In genomic region chr3:16741890-16742289, GRCh38 we compare ENCODE assay signal across 11 cellular contexts.
DNase-seq lines count a peak whose midpoint lies in the region; ATAC-seq and TF ChIP-seq lines count a peak whose summit lies in the region.
"Had no signal": no experiment of that assay in that cellular context is flagged by ENCODE, and none has a peak within 500 bp of the region (broad histone marks: within the 10 kb centered on the region; RNA-seq: fewer than 3 reads in every experiment).

No MANE protein-coding gene starts in this region.

- peak; percentile 5 for DNase-seq in stimulated activated naive CD4-positive, alpha-beta T cell treated with Interleukin-2 at 50 U/mL for 16 hours (lab: John Stamatoyannopoulos, UW)
- DNase-seq in stimulated activated naive CD4-positive, alpha-beta T cell (lab: John Stamatoyannopoulos, UW) = no peak
- DNase-seq in Right ventricle myocardium superior = no peak
- DNase-seq in middle frontal gyrus (ENCODE audit: extremely low spot score, low spot score) = no peak
- DNase-seq in GOT3 (lab: John Stamatoyannopoulos, UW) = no peak
- DNase-seq in A673 (ENCODE audit: low spot score) = no peak
- DNase-seq: activated CD4-positive, CD25-positive, alpha-beta regulatory T cell; H9 had no signal

- intact Hi-C loops in Right ventricle myocardium superior (cut with DNase I) (loop anchor here (10.0 kb wide), 1 partner anchor 153 kb away; no protein-coding TSS in a partner anchor), A673 (cut with micrococcal nuclease; ENCODE audit: unreplicated experiment) (no loop called here)

- no peaks in the 10 kb centered on the region for H3K9me3 ChIP-seq in A673 (ENCODE audit: low read depth, low read length, poor library complexity, severe bottlenecking)

- no peak overlapping the region for H3K4me3 ChIP-seq in A673 (ENCODE audit: low read depth, low read length, poor library complexity, severe bottlenecking)

- TF ChIP-seq CTCF in A673 (conservative IDR thresholded peaks at IDR 0.05; ENCODE audit: low read depth, low read length) = no peak

- ATAC-seq in HG03432 (IDR thresholded peaks at IDR 0.05; ENCODE audit: unreplicated experiment) = peak; percentile 83
- peak; percentile 98 for ATAC-seq in Right ventricle myocardium superior (ENCODE audit: poor library complexity)
- ATAC-seq in GM21390 (IDR thresholded peaks at IDR 0.05; ENCODE audit: unreplicated experiment) = no peak

- no peaks in the 10 kb centered on the region for H3K4me1 ChIP-seq in A673 (ENCODE audit: insufficient read depth, low read length, poor library complexity, severe bottlenecking)

- H3K27ac ChIP-seq in A673 (ENCODE audit: low read depth, low read length, poor library complexity, severe bottlenecking) = no peak overlapping the region
- H3K27ac ChIP-seq: C4-2B had no signal

- no TSS peak for BruUV-seq in A673 (replicated peaks; lab: Mats Ljungman, UMichigan)

- H3K36me3 ChIP-seq in A673 (ENCODE audit: insufficient read depth, low read length, poor library complexity, severe bottlenecking) = no peaks in the 10 kb centered on the region

- POLR2A ChIA-PET in A673 (lab: Charles Lee; ENCODE audit: low non-redundant PET) = no interaction called here

- no peaks in the 10 kb centered on the region for H3K27me3 ChIP-seq in A673 (replicated peaks; ENCODE audit: insufficient read depth, low read depth, low read length, poor library complexity)

- CTCF ChIA-PET in A673 (lab: Charles Lee) = no interaction called here
